19 cellular contexts compared by ENCODE assay signal in the genomic region with DNA sequence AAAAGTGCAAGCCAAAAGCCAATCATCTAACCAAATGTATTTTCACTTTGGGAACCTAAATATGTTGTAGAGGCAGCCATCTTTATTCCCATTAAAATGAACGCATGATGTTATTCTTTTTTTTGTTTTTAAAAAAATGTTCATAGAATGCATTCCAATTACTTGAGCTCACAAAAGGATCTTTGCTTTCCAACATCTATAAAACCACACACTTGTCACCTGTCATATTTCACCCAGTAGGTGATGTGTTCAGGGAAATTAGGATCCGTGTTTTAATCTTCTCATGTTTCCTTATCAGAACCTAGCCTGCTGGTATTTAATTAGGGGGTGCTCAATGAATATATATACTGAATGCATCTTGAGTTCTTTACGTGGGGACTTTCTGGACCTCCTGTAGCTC. TPM values are rescaled to one million over a fixed set of nuclear protein-coding genes. Genes with fewer than 3 reads are reported as not detected.
DNase-seq lines count a peak whose midpoint lies in the region; ATAC-seq and TF ChIP-seq lines count a peak whose summit lies in the region.
"Had no signal": no experiment of that assay in that cellular context is flagged by ENCODE, and none has a peak within 500 bp of the region (broad histone marks: within the 10 kb centered on the region; RNA-seq: fewer than 3 reads in every experiment).

No MANE protein-coding gene starts in this region.

- no peak overlapping the region for H2AFZ ChIP-seq in SK-N-SH (ENCODE audit: low read depth)

- WGBS in SK-N-SH (ENCODE audit: low lambda C conversion rate): 89% methylated on average over 3 of the region's 3 CpGs

- peaks cover 18 to 45% of the 10 kb centered on the region in 2 experiments for H3K4me1 ChIP-seq in SK-N-SH (ENCODE audit: control insufficient read depth in 1 of 2, insufficient read depth in 2 of 2, low read depth in 1 of 2, low read length in 1 of 2)

- no peak for TF ChIP-seq CTCF in SK-N-SH (IDR thresholded peaks at IDR 0.05)

- H4K20me1 ChIP-seq in SK-N-SH (ENCODE audit: insufficient read depth): no peaks in the 10 kb centered on the region

- CTCF ChIA-PET in SK-N-SH (lab: Yijun Ruan, JAX): interaction anchor here (0.6 to 3.0 kb wide), 5 partner anchors 10 to 489 kb away, joined by 3 to 13 read pairs (median 3); no protein-coding TSS in a partner anchor

- no peak overlapping the region for H3K4me2 ChIP-seq in SK-N-SH

- no peak for TF ChIP-seq EP300 in SK-N-SH (IDR thresholded peaks at IDR 0.05; ENCODE audit: borderline replicate concordance in 1 of 2, low read depth in 1 of 2, low read length in 1 of 2)

- no peak overlapping the region for H3K4me3 ChIP-seq in SK-N-SH (ENCODE audit: low read depth in 2 of 2, low read length in 1 of 2)
- H3K4me3 ChIP-seq: SJCRH30 had no signal

- no peak for TF ChIP-seq RAD21 in SK-N-SH (IDR thresholded peaks at IDR 0.05; ENCODE audit: low read length)

- peak overlapping the region in 1 of 2 experiments; percentile 93; a peak in 2 of 4 replicates for H3K27ac ChIP-seq in SK-N-SH (ENCODE audit: low read depth in 2 of 2, low read length in 1 of 2)
- H3K27ac ChIP-seq: C4-2B, SJCRH30 had no signal

- no peak overlapping the region for H3K9ac ChIP-seq in SK-N-SH

- peaks cover 19 to 23% of the 10 kb centered on the region in 2 experiments for H3K36me3 ChIP-seq in SK-N-SH (replicated peaks in 1 of 2; ENCODE audit: control insufficient read depth in 1 of 2, insufficient read depth in 2 of 2, low read length in 1 of 2)
- H3K36me3 ChIP-seq: SJCRH30 had no signal

- DNase-seq in SK-N-SH (no peak), NCI-H2107 (lab: John Stamatoyannopoulos, UW) (peak; percentile 12), kidney tubule cell (ENCODE audit: low spot score) (peak; percentile 8), NCI-H2029 treated with DMSO at 0.1 percent for 48 hours (lab: John Stamatoyannopoulos, UW) (no peak), posterior vena cava (ENCODE audit: low spot score) (no peak)
- DNase-seq: CD8-positive, alpha-beta memory T cell; EL; GF-D8; GOT3; HCEC 1CT; Karpas-422; NCI-H1436 treated with DMSO at 0.1 percent for 48 hours; NCI-H345; NCI-H524; OCI-M1; SJCRH30 had no signal

- H3K27me3 ChIP-seq in SK-N-SH (ENCODE audit: insufficient read depth): no peaks in the 10 kb centered on the region
- H3K27me3 ChIP-seq: SJCRH30 had no signal

- POLR2A ChIA-PET in SK-N-SH (lab: Yijun Ruan, JAX): interaction anchor here (0.7 to 3.0 kb wide), 3 partner anchors 13 to 148 kb away, joined by 3 to 11 read pairs (median 7); a partner anchor contains a TSS

- peaks cover 29% of the 10 kb centered on the region for H3F3A ChIP-seq in SK-N-SH (replicated peaks; ENCODE audit: insufficient read depth)

- no peaks in the 10 kb centered on the region for H3K9me3 ChIP-seq in SK-N-SH
- H3K9me3 ChIP-seq: SJCRH30 had no signal

- H3K9me2 ChIP-seq in SK-N-SH: no peaks in the 10 kb centered on the region

- ATAC-seq in SK-N-SH treated with all-trans-retinoic acid at 6 μM for 48 hours (no peak), HG02798 (IDR thresholded peaks at IDR 0.05; ENCODE audit: poor library complexity, unreplicated experiment) (no peak)

- peaks cover 34% of the 10 kb centered on the region for H3K79me2 ChIP-seq in SK-N-SH (ENCODE audit: insufficient read depth)

- intact Hi-C loops in posterior vena cava (cut with DNase I): no loop called here

TF ChIP-seq in SK-N-SH, 30 proteins besides CTCF, POLR2A, EP300 and RAD21:
- no peak for TF ChIP-seq NFIC (IDR thresholded peaks at IDR 0.05; ENCODE audit: borderline replicate concordance)
- TF ChIP-seq YY1 (IDR thresholded peaks at IDR 0.05; ENCODE audit: low read depth): no peak
- TF ChIP-seq, protein P1, sequence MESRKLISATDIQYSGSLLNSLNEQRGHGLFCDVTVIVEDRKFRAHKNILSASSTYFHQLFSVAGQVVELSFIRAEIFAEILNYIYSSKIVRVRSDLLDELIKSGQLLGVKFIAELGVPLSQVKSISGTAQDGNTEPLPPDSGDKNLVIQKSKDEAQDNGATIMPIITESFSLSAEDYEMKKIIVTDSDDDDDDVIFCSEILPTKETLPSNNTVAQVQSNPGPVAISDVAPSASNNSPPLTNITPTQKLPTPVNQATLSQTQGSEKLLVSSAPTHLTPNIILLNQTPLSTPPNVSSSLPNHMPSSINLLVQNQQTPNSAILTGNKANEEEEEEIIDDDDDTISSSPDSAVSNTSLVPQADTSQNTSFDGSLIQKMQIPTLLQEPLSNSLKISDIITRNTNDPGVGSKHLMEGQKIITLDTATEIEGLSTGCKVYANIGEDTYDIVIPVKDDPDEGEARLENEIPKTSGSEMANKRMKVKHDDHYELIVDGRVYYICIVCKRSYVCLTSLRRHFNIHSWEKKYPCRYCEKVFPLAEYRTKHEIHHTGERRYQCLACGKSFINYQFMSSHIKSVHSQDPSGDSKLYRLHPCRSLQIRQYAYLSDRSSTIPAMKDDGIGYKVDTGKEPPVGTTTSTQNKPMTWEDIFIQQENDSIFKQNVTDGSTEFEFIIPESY (IDR thresholded peaks at IDR 0.05; ENCODE audit: borderline replicate concordance, low read depth): no peak
- no peak for TF ChIP-seq TCF12 (IDR thresholded peaks at IDR 0.05)
- TF ChIP-seq, protein P2, sequence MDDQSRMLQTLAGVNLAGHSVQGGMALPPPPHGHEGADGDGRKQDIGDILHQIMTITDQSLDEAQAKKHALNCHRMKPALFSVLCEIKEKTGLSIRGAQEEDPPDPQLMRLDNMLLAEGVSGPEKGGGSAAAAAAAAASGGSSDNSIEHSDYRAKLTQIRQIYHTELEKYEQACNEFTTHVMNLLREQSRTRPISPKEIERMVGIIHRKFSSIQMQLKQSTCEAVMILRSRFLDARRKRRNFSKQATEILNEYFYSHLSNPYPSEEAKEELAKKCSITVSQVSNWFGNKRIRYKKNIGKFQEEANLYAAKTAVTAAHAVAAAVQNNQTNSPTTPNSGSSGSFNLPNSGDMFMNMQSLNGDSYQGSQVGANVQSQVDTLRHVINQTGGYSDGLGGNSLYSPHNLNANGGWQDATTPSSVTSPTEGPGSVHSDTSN (IDR thresholded peaks at IDR 0.05): peak; percentile 31; the same call in 1 of the 2 replicates
- TF ChIP-seq MXI1 (IDR thresholded peaks at IDR 0.05; ENCODE audit: low read depth, low read length): no peak
- TF ChIP-seq, protein P3, sequence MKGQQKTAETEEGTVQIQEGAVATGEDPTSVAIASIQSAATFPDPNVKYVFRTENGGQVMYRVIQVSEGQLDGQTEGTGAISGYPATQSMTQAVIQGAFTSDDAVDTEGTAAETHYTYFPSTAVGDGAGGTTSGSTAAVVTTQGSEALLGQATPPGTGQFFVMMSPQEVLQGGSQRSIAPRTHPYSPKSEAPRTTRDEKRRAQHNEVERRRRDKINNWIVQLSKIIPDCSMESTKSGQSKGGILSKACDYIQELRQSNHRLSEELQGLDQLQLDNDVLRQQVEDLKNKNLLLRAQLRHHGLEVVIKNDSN (IDR thresholded peaks at IDR 0.05; ENCODE audit: borderline replicate concordance, low read depth): no peak
- TF ChIP-seq FOXJ3 (CRISPR knock-in tag; IDR thresholded peaks at IDR 0.05): no peak

TF ChIP-seq in SK-N-SH treated with all-trans-retinoic acid at 6 μM for 48 hours, 23 proteins besides CTCF, POLR2A, EP300 and RAD21 (continues in another document):
- TF ChIP-seq, protein P4, sequence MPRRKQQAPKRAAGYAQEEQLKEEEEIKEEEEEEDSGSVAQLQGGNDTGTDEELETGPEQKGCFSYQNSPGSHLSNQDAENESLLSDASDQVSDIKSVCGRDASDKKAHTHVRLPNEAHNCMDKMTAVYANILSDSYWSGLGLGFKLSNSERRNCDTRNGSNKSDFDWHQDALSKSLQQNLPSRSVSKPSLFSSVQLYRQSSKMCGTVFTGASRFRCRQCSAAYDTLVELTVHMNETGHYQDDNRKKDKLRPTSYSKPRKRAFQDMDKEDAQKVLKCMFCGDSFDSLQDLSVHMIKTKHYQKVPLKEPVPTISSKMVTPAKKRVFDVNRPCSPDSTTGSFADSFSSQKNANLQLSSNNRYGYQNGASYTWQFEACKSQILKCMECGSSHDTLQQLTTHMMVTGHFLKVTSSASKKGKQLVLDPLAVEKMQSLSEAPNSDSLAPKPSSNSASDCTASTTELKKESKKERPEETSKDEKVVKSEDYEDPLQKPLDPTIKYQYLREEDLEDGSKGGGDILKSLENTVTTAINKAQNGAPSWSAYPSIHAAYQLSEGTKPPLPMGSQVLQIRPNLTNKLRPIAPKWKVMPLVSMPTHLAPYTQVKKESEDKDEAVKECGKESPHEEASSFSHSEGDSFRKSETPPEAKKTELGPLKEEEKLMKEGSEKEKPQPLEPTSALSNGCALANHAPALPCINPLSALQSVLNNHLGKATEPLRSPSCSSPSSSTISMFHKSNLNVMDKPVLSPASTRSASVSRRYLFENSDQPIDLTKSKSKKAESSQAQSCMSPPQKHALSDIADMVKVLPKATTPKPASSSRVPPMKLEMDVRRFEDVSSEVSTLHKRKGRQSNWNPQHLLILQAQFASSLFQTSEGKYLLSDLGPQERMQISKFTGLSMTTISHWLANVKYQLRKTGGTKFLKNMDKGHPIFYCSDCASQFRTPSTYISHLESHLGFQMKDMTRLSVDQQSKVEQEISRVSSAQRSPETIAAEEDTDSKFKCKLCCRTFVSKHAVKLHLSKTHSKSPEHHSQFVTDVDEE (CRISPR knock-in tag; IDR thresholded peaks at IDR 0.05): no peak
- TF ChIP-seq ZNF70 (CRISPR knock-in tag; IDR thresholded peaks at IDR 0.05): no peak
- no peak for TF ChIP-seq ZNF8 (CRISPR knock-in tag; IDR thresholded peaks at IDR 0.05)
- TF ChIP-seq TOX (CRISPR knock-in tag; IDR thresholded peaks at IDR 0.05; ENCODE audit: borderline replicate concordance): no peak
- TF ChIP-seq, protein P5, sequence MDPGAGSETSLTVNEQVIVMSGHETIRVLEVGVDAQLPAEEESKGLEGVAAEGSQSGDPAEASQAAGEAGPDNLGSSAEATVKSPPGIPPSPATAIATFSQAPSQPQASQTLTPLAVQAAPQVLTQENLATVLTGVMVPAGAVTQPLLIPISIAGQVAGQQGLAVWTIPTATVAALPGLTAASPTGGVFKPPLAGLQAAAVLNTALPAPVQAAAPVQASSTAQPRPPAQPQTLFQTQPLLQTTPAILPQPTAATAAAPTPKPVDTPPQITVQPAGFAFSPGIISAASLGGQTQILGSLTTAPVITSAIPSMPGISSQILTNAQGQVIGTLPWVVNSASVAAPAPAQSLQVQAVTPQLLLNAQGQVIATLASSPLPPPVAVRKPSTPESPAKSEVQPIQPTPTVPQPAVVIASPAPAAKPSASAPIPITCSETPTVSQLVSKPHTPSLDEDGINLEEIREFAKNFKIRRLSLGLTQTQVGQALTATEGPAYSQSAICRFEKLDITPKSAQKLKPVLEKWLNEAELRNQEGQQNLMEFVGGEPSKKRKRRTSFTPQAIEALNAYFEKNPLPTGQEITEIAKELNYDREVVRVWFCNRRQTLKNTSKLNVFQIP (CRISPR knock-in tag; IDR thresholded peaks at IDR 0.05; ENCODE audit: borderline replicate concordance, low read depth): no peak
- TF ChIP-seq CSDC2 (CRISPR knock-in tag; IDR thresholded peaks at IDR 0.05): no peak

RNA-seq across cellular contexts. Expression of a gene that starts 13.6 kb away (rescaled TPM):
- 51.6 and 73.9 TPM in 2 replicates for polyA plus RNA-seq in SK-N-SH (2012; rRNA removed)
- polyA plus RNA-seq in SK-N-SH (2012; cell fraction: cytosol; rRNA removed): 62.8 and 66.2 TPM in 2 replicates
- 58.0 and 80.1 TPM in 2 replicates for polyA plus RNA-seq in SK-N-SH (2012; cell fraction: nucleus; rRNA removed)
- 10 to 100 TPM; 17.0 to 26.8 TPM for total RNA-seq in posterior vena cava

RNA-seq across cellular contexts. Expression of a gene that starts 45.3 kb away (rescaled TPM):
- polyA plus RNA-seq in SK-N-SH (2012; rRNA removed): 0.23 and 1.1 TPM in 2 replicates
- 1.7 and 2.1 TPM in 2 replicates for polyA plus RNA-seq in SK-N-SH (2012; cell fraction: cytosol; rRNA removed)
- 1.6 and 1.9 TPM in 2 replicates for polyA plus RNA-seq in SK-N-SH (2012; cell fraction: nucleus; rRNA removed)
- total RNA-seq in posterior vena cava: 1 to 10 TPM; 1.1 to 1.4 TPM

Comparison
In these comparisons a context has a peak if more than half of its experiments do, and no peak if none do; other contexts are left out.
1. DNase-seq: peak in NCI-H2107 (single experiment) and kidney tubule cell (single experiment); none in SK-N-SH (single experiment), NCI-H2029 treated with DMSO at 0.1 percent for 48 hours (single experiment) and posterior vena cava (single experiment).